1 cellular context compared by ENCODE assay signal in genomic region chr13:59906413-59907027, GRCh38.
TF ChIP-seq lines count a peak whose summit lies in the region.

No MANE protein-coding gene starts in this region.

TF ChIP-seq in H1, 55 proteins besides CTCF, POLR2A, EP300 and RAD21 (continued from another document):
- TF ChIP-seq TCF12 (IDR thresholded peaks at IDR 0.05; ENCODE audit: low read depth, low read length): no peak
- TF ChIP-seq TAF1 (IDR thresholded peaks at IDR 0.05; ENCODE audit: low read depth, low read length): no peak
- TF ChIP-seq, protein P1, sequence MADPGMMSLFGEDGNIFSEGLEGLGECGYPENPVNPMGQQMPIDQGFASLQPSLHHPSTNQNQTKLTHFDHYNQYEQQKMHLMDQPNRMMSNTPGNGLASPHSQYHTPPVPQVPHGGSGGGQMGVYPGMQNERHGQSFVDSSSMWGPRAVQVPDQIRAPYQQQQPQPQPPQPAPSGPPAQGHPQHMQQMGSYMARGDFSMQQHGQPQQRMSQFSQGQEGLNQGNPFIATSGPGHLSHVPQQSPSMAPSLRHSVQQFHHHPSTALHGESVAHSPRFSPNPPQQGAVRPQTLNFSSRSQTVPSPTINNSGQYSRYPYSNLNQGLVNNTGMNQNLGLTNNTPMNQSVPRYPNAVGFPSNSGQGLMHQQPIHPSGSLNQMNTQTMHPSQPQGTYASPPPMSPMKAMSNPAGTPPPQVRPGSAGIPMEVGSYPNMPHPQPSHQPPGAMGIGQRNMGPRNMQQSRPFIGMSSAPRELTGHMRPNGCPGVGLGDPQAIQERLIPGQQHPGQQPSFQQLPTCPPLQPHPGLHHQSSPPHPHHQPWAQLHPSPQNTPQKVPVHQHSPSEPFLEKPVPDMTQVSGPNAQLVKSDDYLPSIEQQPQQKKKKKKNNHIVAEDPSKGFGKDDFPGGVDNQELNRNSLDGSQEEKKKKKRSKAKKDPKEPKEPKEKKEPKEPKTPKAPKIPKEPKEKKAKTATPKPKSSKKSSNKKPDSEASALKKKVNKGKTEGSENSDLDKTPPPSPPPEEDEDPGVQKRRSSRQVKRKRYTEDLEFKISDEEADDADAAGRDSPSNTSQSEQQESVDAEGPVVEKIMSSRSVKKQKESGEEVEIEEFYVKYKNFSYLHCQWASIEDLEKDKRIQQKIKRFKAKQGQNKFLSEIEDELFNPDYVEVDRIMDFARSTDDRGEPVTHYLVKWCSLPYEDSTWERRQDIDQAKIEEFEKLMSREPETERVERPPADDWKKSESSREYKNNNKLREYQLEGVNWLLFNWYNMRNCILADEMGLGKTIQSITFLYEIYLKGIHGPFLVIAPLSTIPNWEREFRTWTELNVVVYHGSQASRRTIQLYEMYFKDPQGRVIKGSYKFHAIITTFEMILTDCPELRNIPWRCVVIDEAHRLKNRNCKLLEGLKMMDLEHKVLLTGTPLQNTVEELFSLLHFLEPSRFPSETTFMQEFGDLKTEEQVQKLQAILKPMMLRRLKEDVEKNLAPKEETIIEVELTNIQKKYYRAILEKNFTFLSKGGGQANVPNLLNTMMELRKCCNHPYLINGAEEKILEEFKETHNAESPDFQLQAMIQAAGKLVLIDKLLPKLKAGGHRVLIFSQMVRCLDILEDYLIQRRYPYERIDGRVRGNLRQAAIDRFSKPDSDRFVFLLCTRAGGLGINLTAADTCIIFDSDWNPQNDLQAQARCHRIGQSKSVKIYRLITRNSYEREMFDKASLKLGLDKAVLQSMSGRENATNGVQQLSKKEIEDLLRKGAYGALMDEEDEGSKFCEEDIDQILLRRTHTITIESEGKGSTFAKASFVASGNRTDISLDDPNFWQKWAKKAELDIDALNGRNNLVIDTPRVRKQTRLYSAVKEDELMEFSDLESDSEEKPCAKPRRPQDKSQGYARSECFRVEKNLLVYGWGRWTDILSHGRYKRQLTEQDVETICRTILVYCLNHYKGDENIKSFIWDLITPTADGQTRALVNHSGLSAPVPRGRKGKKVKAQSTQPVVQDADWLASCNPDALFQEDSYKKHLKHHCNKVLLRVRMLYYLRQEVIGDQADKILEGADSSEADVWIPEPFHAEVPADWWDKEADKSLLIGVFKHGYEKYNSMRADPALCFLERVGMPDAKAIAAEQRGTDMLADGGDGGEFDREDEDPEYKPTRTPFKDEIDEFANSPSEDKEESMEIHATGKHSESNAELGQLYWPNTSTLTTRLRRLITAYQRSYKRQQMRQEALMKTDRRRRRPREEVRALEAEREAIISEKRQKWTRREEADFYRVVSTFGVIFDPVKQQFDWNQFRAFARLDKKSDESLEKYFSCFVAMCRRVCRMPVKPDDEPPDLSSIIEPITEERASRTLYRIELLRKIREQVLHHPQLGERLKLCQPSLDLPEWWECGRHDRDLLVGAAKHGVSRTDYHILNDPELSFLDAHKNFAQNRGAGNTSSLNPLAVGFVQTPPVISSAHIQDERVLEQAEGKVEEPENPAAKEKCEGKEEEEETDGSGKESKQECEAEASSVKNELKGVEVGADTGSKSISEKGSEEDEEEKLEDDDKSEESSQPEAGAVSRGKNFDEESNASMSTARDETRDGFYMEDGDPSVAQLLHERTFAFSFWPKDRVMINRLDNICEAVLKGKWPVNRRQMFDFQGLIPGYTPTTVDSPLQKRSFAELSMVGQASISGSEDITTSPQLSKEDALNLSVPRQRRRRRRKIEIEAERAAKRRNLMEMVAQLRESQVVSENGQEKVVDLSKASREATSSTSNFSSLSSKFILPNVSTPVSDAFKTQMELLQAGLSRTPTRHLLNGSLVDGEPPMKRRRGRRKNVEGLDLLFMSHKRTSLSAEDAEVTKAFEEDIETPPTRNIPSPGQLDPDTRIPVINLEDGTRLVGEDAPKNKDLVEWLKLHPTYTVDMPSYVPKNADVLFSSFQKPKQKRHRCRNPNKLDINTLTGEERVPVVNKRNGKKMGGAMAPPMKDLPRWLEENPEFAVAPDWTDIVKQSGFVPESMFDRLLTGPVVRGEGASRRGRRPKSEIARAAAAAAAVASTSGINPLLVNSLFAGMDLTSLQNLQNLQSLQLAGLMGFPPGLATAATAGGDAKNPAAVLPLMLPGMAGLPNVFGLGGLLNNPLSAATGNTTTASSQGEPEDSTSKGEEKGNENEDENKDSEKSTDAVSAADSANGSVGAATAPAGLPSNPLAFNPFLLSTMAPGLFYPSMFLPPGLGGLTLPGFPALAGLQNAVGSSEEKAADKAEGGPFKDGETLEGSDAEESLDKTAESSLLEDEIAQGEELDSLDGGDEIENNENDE (IDR thresholded peaks at IDR 0.05; ENCODE audit: insufficient replicate concordance, low read length): no peak
- no peak for TF ChIP-seq ASH2L (IDR thresholded peaks at IDR 0.05; ENCODE audit: low read length)
- no peak for TF ChIP-seq YY1 (IDR thresholded peaks at IDR 0.05; ENCODE audit: low read depth, low read length)
